Comparison of ENCODE assay signal across 12 cellular contexts in the genomic region with DNA sequence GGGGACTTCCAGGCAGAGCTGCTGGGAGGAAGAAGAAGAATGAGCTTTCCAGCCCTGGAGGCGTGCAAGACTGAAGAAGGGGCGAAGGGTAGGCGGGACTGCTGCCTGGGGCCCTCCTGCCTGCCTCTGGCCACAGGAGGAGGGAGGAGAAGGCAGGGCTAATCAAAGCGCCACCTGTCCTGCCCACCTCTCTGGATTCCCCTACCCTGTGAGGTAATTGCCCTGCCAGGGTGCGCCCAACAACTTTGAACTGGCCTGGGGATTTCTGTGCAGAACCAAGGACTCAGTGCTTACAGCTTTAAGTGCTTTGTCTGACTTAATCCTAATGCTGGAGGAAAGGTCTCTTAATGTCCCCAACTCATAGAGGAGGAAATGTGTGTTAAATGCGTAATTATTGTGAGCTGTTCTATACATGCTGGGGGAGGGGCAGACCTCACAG. TPM values are rescaled to one million over a fixed set of nuclear protein-coding genes. Genes with fewer than 3 reads are reported as not detected.
DNase-seq lines count a peak whose midpoint lies in the region; ATAC-seq and TF ChIP-seq lines count a peak whose summit lies in the region.
"Had no signal": no experiment of that assay in that cellular context is flagged by ENCODE, and none has a peak within 500 bp of the region (broad histone marks: within the 10 kb centered on the region; RNA-seq: fewer than 3 reads in every experiment).

A gene with protein sequence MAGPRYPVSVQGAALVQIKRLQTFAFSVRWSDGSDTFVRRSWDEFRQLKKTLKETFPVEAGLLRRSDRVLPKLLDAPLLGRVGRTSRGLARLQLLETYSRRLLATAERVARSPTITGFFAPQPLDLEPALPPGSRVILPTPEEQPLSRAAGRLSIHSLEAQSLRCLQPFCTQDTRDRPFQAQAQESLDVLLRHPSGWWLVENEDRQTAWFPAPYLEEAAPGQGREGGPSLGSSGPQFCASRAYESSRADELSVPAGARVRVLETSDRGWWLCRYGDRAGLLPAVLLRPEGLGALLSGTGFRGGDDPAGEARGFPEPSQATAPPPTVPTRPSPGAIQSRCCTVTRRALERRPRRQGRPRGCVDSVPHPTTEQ (minus strand): TSS at position 72 of the 439 bp plus-strand sequence. CDS start 290 bp downstream, outside the sequence.

- H3K27me3 ChIP-seq in PC-3 (ENCODE audit: low read length) (no peaks in the 10 kb centered on the region), endodermal cell (ENCODE audit: control insufficient read depth, insufficient read depth, low read length, poor library complexity, severe bottlenecking) (peaks cover 47% of the 10 kb centered on the region)

- WGBS in endodermal cell (ENCODE audit: insufficient coverage in 1 of 2, insufficient read length in 1 of 2), 2 experiments = 60 to 71% methylated on average over 1 to 6 of the region's 6 CpGs

- H3F3A ChIP-seq in PC-3 (ENCODE audit: low read length, unreplicated experiment) = peaks cover 3% of the 10 kb centered on the region

- H2AFZ ChIP-seq in PC-3 (ENCODE audit: low read length) = no peak within 1 kb of the TSS

- H3K9ac ChIP-seq in PC-3 (ENCODE audit: low read length) = no peak within 1 kb of the TSS
- no peak within 1 kb of the TSS for H3K9ac ChIP-seq in endodermal cell (ENCODE audit: extremely low read depth, low read length, poor library complexity, severe bottlenecking)

- ATAC-seq in activated CD4-positive, alpha-beta T cell treated with anti-CD3 and anti-CD28 coated beads for 36 hours = peak; percentile 16
- no peak for ATAC-seq in PC-3
- ATAC-seq in HG02938 (IDR thresholded peaks at IDR 0.05; ENCODE audit: unreplicated experiment) = no peak

- peaks cover 21% of the 10 kb centered on the region for H3K36me3 Mint-ChIP-seq in activated CD4-positive, alpha-beta T cell treated with anti-CD3 and anti-CD28 coated beads for 36 hours (ENCODE audit: low read depth)
- H3K36me3 Mint-ChIP-seq in endodermal cell (ENCODE audit: low read depth) (peaks cover 3% of the 10 kb centered on the region), progenitor cell of endocrine pancreas (ENCODE audit: insufficient read depth) (peaks cover 2% of the 10 kb centered on the region)

- H3K9me2 ChIP-seq in PC-3 (replicated peaks; ENCODE audit: low read length) = no peaks in the 10 kb centered on the region

- peaks cover 47% of the 10 kb centered on the region for H3K4me1 ChIP-seq in PC-3 (ENCODE audit: insufficient read depth, low read length)
- H3K4me1 ChIP-seq in endodermal cell (ENCODE audit: control insufficient read depth, insufficient read depth, low read length) = no peaks in the 10 kb centered on the region

- H3K27ac ChIP-seq in PC-3 (ENCODE audit: low read length) = no peak within 1 kb of the TSS
- peak within 1 kb of the TSS; percentile 12 for H3K27ac ChIP-seq in endodermal cell (ENCODE audit: low read depth, low read length)
- H3K27ac ChIP-seq: brain microvascular endothelial cell had no signal

- no TSS peak for BruUV-seq in PC-3 (replicated peaks; lab: Mats Ljungman, UMichigan)

- H3K4me3 Mint-ChIP-seq in activated CD4-positive, alpha-beta T cell treated with anti-CD3 and anti-CD28 coated beads for 36 hours = no peak within 1 kb of the TSS
- H3K4me3 Mint-ChIP-seq in endodermal cell = peak within 1 kb of the TSS; percentile 9
- H3K4me3 Mint-ChIP-seq in progenitor cell of endocrine pancreas (ENCODE audit: low read depth) = peak within 1 kb of the TSS; percentile 16

- H3K4me1 Mint-ChIP-seq in activated CD4-positive, alpha-beta T cell treated with anti-CD3 and anti-CD28 coated beads for 36 hours = peaks cover 16% of the 10 kb centered on the region
- H3K4me1 Mint-ChIP-seq in endodermal cell = peaks cover 5% of the 10 kb centered on the region
- H3K4me1 Mint-ChIP-seq in progenitor cell of endocrine pancreas (ENCODE audit: low read depth) = peaks cover 11% of the 10 kb centered on the region

- H4K20me1 ChIP-seq in PC-3 (ENCODE audit: low read length) = no peaks in the 10 kb centered on the region

- no peak within 1 kb of the TSS for H3K27ac Mint-ChIP-seq in activated CD4-positive, alpha-beta T cell treated with anti-CD3 and anti-CD28 coated beads for 36 hours
- H3K27ac Mint-ChIP-seq in endodermal cell (no peak within 1 kb of the TSS), progenitor cell of endocrine pancreas (no peak within 1 kb of the TSS)

- TF ChIP-seq CTCF in PC-3 (conservative IDR thresholded peaks at IDR 0.05; ENCODE audit: low read depth, low read length) = no peak
- TF ChIP-seq CTCF in endodermal cell (conservative IDR thresholded peaks at IDR 0.05) = no peak
- TF ChIP-seq CTCF in progenitor cell of endocrine pancreas (IDR thresholded peaks at IDR 0.05; ENCODE audit: unreplicated experiment) = no peak

- H3K79me2 ChIP-seq in PC-3 (ENCODE audit: low read length) = peaks cover 19% of the 10 kb centered on the region

- intact Hi-C loops in activated CD4-positive, alpha-beta T cell treated with anti-CD3 and anti-CD28 coated beads for 36 hours (cut with DNase I, micrococcal nuclease) = no loop called here
- intact Hi-C loops in PC-3 (cut with micrococcal nuclease) = no loop called here

- H3K4me2 ChIP-seq in PC-3 (ENCODE audit: low read length) = peak within 1 kb of the TSS; percentile 88

- H3K9me3 Mint-ChIP-seq in activated CD4-positive, alpha-beta T cell treated with anti-CD3 and anti-CD28 coated beads for 36 hours (ENCODE audit: low read depth) = no peaks in the 10 kb centered on the region
- no peaks in the 10 kb centered on the region for H3K9me3 Mint-ChIP-seq in endodermal cell
- H3K9me3 Mint-ChIP-seq in progenitor cell of endocrine pancreas (ENCODE audit: low read depth) = no peaks in the 10 kb centered on the region

- H3K36me3 ChIP-seq in PC-3 (ENCODE audit: low read depth, low read length) (no peaks in the 10 kb centered on the region), endodermal cell (ENCODE audit: control insufficient read depth, insufficient read depth, low read length) (peaks cover 29% of the 10 kb centered on the region)

- POLR2A ChIA-PET in activated CD4-positive, alpha-beta T cell treated with anti-CD3 and anti-CD28 coated beads for 36 hours (lab: Charles Lee) = interaction anchor here (1.2 to 1.8 kb wide), 3 partner anchors 10 to 21 kb away, joined by 4 read pairs; a partner anchor contains a TSS
- POLR2A ChIA-PET in PC-3 (lab: Charles Lee; ENCODE audit: unreplicated experiment) = no interaction called here

- peak; percentile 28 for DNase-seq in activated CD4-positive, alpha-beta T cell treated with anti-CD3 and anti-CD28 coated beads for 36 hours
- DNase-seq in activated CD4-positive, alpha-beta T cell treated with anti-CD3 and anti-CD28 coated beads for 4 hours = no peak
- no peak for DNase-seq in PC-3
- DNase-seq in endodermal cell = no peak
- DNase-seq in progenitor cell of endocrine pancreas (ENCODE audit: low spot score, unreplicated experiment) = no peak
- DNase-seq in inferior parietal cortex (ENCODE audit: extremely low spot score) = no peak
- no peak for DNase-seq in activated naive CD4-positive, alpha-beta T cell treated with anti-CD3 and anti-CD28 coated beads, Interleukin-2, amount 50 U/mL, for 16 hours
- DNase-seq: brain microvascular endothelial cell, NCI-H1930, SIG-M5 had no signal

- no peaks in the 10 kb centered on the region for H3K9me3 ChIP-seq in PC-3 (ENCODE audit: low read length)
- no peaks in the 10 kb centered on the region for H3K9me3 ChIP-seq in endodermal cell (ENCODE audit: control insufficient read depth, low read length)

- CTCF ChIA-PET in activated CD4-positive, alpha-beta T cell treated with anti-CD3 and anti-CD28 coated beads for 36 hours (lab: Charles Lee) = interaction anchor here (0.7 kb wide), 1 partner anchor 38 kb away, joined by 3 read pairs; a partner anchor contains a TSS
- CTCF ChIA-PET in PC-3 (lab: Charles Lee) = no interaction called here

- 0 out of 2 replicates have a peak within 1 kb of the TSS, but pooled peaks have one; percentile 64 for H3K4me3 ChIP-seq in PC-3 (ENCODE audit: low read length)
- H3K4me3 ChIP-seq in endodermal cell (ENCODE audit: low read length) = no peak within 1 kb of the TSS

- H3K27me3 Mint-ChIP-seq in activated CD4-positive, alpha-beta T cell treated with anti-CD3 and anti-CD28 coated beads for 36 hours = peaks cover 17% of the 10 kb centered on the region
- H3K27me3 Mint-ChIP-seq in endodermal cell (ENCODE audit: insufficient read depth) (peaks cover 41% of the 10 kb centered on the region), progenitor cell of endocrine pancreas (peaks cover 40% of the 10 kb centered on the region)

RNA-seq across cellular contexts. Expression of the gene that starts here (rescaled TPM):
- total RNA-seq in activated CD4-positive, alpha-beta T cell treated with anti-CD3 and anti-CD28 coated beads for 36 hours = not detected
- 2.4 and 3.4 TPM in 2 replicates for total RNA-seq in PC-3 (2014; rRNA removed)
- total RNA-seq in endodermal cell = under 1 TPM in 1 of 2 donors, not detected in 1; 0.42 TPM
- polyA plus RNA-seq in endodermal cell (2013, experiment 1 of 2) = 0.71 TPM
- polyA plus RNA-seq in endodermal cell (2013, experiment 2 of 2) = 0.58 TPM
- total RNA-seq in progenitor cell of endocrine pancreas = 0.93 and 1.5 TPM in 2 replicates
- total RNA-seq: fibroblast of lung had no signal

Comparison
In these comparisons a context has a peak if more than half of its experiments do, and no peak if none do; other contexts are left out.
1. Peak in DNase-seq and ATAC-seq in activated CD4-positive, alpha-beta T cell treated with anti-CD3 and anti-CD28 coated beads for 36 hours; RNA of the gene not detected or under 1 TPM.